Comparison of ENCODE assay signal across 15 cellular contexts in genomic region chr4:11130195-11130975, GRCh38.
A peak's percentile ranks its signal among the peaks of the same experiment; 100 is the strongest.
DNase-seq lines count a peak whose midpoint lies in the region; ATAC-seq and TF ChIP-seq lines count a peak whose summit lies in the region.
"Had no signal": no experiment of that assay in that cellular context is flagged by ENCODE, and none has a peak within 500 bp of the region (broad histone marks: within the 10 kb centered on the region; RNA-seq: fewer than 3 reads in every experiment).

No MANE protein-coding gene starts in this region.

- H3K36me3 ChIP-seq in mesendoderm (ENCODE audit: control insufficient read depth, insufficient read depth, low read length), result no peaks in the 10 kb centered on the region

- H3K9ac ChIP-seq in mesendoderm (ENCODE audit: low read length), result no peak overlapping the region

- TF ChIP-seq CTCF in choroid plexus epithelial cell (conservative IDR thresholded peaks at IDR 0.05; ENCODE audit: low read depth, low read length) (no peak), nephron progenitor cell (IDR thresholded peaks at IDR 0.05) (no peak)

- H3K4me1 Mint-ChIP-seq in nephron progenitor cell, result peaks cover 7% of the 10 kb centered on the region

- H3K4ac ChIP-seq in mesendoderm (ENCODE audit: low read depth, low read length), result no peak overlapping the region

- no peak overlapping the region for H4K5ac ChIP-seq in mesendoderm (ENCODE audit: low read length)

- no peak overlapping the region for H3K27ac Mint-ChIP-seq in nephron progenitor cell
- H3K27ac Mint-ChIP-seq: activated CD8-positive, alpha-beta T cell treated with anti-CD3 and anti-CD28 coated beads for 36 hours; T-helper 1 cell treated with Interleukin-12 subunit alpha and Interleukin-12 subunit beta and Interleukin-4 antibody, amounts not matched to agents 30 μg/mL and 1 μg/mL, for 36 hours had no signal

- no peak overlapping the region for H2BK5ac ChIP-seq in mesendoderm (ENCODE audit: low read length)

- ATAC-seq in GM19455 (IDR thresholded peaks at IDR 0.05; ENCODE audit: unreplicated experiment), result no peak
- ATAC-seq: activated CD8-positive, alpha-beta T cell treated with anti-CD3 and anti-CD28 coated beads for 36 hours had no signal

- H3K4me3 ChIP-seq in choroid plexus epithelial cell (ENCODE audit: low read depth, low read length) (no peak overlapping the region), mesendoderm (ENCODE audit: low read length) (no peak overlapping the region)
- H3K4me3 ChIP-seq: psoas muscle had no signal

- H3K27me3 Mint-ChIP-seq in nephron progenitor cell (ENCODE audit: low read depth, poor library complexity), result peaks cover 3% of the 10 kb centered on the region
- H3K27me3 Mint-ChIP-seq: activated CD8-positive, alpha-beta T cell treated with anti-CD3 and anti-CD28 coated beads for 36 hours had no signal

- H3K18ac ChIP-seq in mesendoderm (ENCODE audit: low read length), result no peak overlapping the region

- no peak overlapping the region for H2BK120ac ChIP-seq in mesendoderm (ENCODE audit: low read depth, low read length)

- H3K56ac ChIP-seq in mesendoderm (ENCODE audit: low read length), result no peak overlapping the region

- no peak overlapping the region for H2BK15ac ChIP-seq in mesendoderm (replicated peaks; ENCODE audit: low read depth)

- DNase-seq in DMS53 (lab: John Stamatoyannopoulos, UW) (peak; percentile 52), OCI-M1 (lab: John Stamatoyannopoulos, UW) (peak; percentile 58), choroid plexus epithelial cell (ENCODE audit: low read depth) (peak; percentile 26), mesendoderm (peak; percentile 25), Kasumi-1 (lab: John Stamatoyannopoulos, UW) (no peak), nephron progenitor cell (no peak), NCI-H1048 (lab: John Stamatoyannopoulos, UW) (no peak)
- DNase-seq: activated CD8-positive, alpha-beta T cell treated with anti-CD3 and anti-CD28 coated beads for 36 hours; activated gamma-delta T cell; erythroblast; NCI-H345; psoas muscle; stimulated activated naive CD4-positive, alpha-beta T cell treated with Interleukin-2 at 50 U/mL for 16 hours had no signal

- peaks cover 5% of the 10 kb centered on the region for H3K36me3 Mint-ChIP-seq in nephron progenitor cell (ENCODE audit: low read depth)

- H3K4me1 ChIP-seq in mesendoderm (ENCODE audit: control insufficient read depth, low read depth, low read length), result no peaks in the 10 kb centered on the region
- H3K4me1 ChIP-seq: psoas muscle had no signal

- H4K8ac ChIP-seq in mesendoderm (ENCODE audit: low read depth, low read length), result no peak overlapping the region

- H2AK5ac ChIP-seq in mesendoderm (ENCODE audit: low read length), result no peak overlapping the region

- H3K27me3 ChIP-seq in mesendoderm (ENCODE audit: insufficient read depth, low read length, poor library complexity), result no peaks in the 10 kb centered on the region

- no peak overlapping the region for H3K4me2 ChIP-seq in mesendoderm (ENCODE audit: low read length)

- H3K27ac ChIP-seq in mesendoderm (ENCODE audit: low read depth, low read length), result no peak overlapping the region
- H3K27ac ChIP-seq: psoas muscle had no signal

- no peak overlapping the region for H3K23ac ChIP-seq in mesendoderm (ENCODE audit: low read length)

- no peaks in the 10 kb centered on the region for H3K79me1 ChIP-seq in mesendoderm (ENCODE audit: low read length)

- H3K79me2 ChIP-seq in mesendoderm (ENCODE audit: control insufficient read depth, insufficient read depth, low read length), result no peaks in the 10 kb centered on the region

- WGBS in mesendoderm (ENCODE audit: extremely low coverage, insufficient coverage, low lambda C conversion rate), result no CpG with 5 or more reads among the region's 4 CpGs

- peaks cover 9% of the 10 kb centered on the region for H3K9me3 Mint-ChIP-seq in nephron progenitor cell
- H3K9me3 Mint-ChIP-seq: T-helper 1 cell treated with Interleukin-12 subunit alpha and Interleukin-12 subunit beta and Interleukin-4 antibody, amounts not matched to agents 30 μg/mL and 1 μg/mL, for 36 hours had no signal

- no peak overlapping the region for H3K4me3 Mint-ChIP-seq in nephron progenitor cell
- H3K4me3 Mint-ChIP-seq: activated CD8-positive, alpha-beta T cell treated with anti-CD3 and anti-CD28 coated beads for 36 hours; T-helper 1 cell treated with Interleukin-12 subunit alpha and Interleukin-12 subunit beta and Interleukin-4 antibody, amounts not matched to agents 30 μg/mL and 1 μg/mL, for 36 hours had no signal

Comparison
In these comparisons a context has a peak if more than half of its experiments do, and no peak if none do; other contexts are left out.
1. DNase-seq: peak in DMS53 (single experiment), OCI-M1 (single experiment), choroid plexus epithelial cell (single experiment) and mesendoderm (single experiment); none in Kasumi-1 (0 of 2), nephron progenitor cell (single experiment) and NCI-H1048 (single experiment).